In the genomic region with DNA sequence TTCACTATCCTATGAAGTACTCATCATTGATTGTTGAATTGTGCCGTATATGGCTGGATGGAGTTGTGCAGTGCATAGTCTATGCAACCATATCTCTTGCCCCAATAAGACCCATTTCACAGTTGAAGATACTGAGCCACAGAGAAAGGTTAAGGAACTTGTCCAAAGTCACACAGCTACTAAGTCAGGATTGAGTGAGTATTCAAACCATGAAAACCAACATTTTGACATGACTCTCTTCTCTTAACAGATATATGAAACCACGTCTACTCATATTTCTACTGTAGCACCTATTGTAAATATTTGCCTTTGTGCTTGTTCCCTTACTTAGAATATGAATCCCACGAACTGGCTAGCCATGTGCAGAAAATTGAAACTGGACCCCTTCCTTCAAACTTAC, we compare ENCODE assay signal across 24 cellular contexts. TPM values are rescaled to one million over a fixed set of nuclear protein-coding genes. Genes with fewer than 3 reads are reported as not detected.
DNase-seq lines count a peak whose midpoint lies in the region; ATAC-seq and TF ChIP-seq lines count a peak whose summit lies in the region.
"Had no signal": no experiment of that assay in that cellular context is flagged by ENCODE, and none has a peak within 500 bp of the region (broad histone marks: within the 10 kb centered on the region; RNA-seq: fewer than 3 reads in every experiment).

No MANE protein-coding gene starts in this region.

- no peak for TF ChIP-seq CTCF in glutamatergic neuron (IDR thresholded peaks at IDR 0.05; ENCODE audit: partially characterized antibody, unreplicated experiment)

- CTCF ChIA-PET in activated naive CD4-positive, alpha-beta T cell treated with anti-CD3 and anti-CD28 coated beads, Interleukin-2, amount 10 ng/mL, durations not matched to agents 7 days and 5 days (lab: Charles Lee), result no interaction called here

- H3K27me3 Mint-ChIP-seq in activated naive CD4-positive, alpha-beta T cell treated with anti-CD3 and anti-CD28 coated beads, Interleukin-2, amount 10 ng/mL, durations not matched to agents 7 days and 5 days, result no peaks in the 10 kb centered on the region
- H3K27me3 Mint-ChIP-seq in T-helper 2 cell treated with Interferon-gamma antibody and Interleukin-4, amounts not matched to agents 5 μg/mL and 100 μg/mL, for 36 hours (ENCODE audit: low read depth), result no peaks in the 10 kb centered on the region
- H3K27me3 Mint-ChIP-seq in stimulated activated naive CD8-positive, alpha-beta T cell treated with anti-CD3 and anti-CD28 coated beads, Interleukin-15, Interleukin-2, amounts not matched to agents 100 ng/mL and 50 ng/mL, for 24 hours, result no peaks in the 10 kb centered on the region
- H3K27me3 Mint-ChIP-seq in glutamatergic neuron (ENCODE audit: unreplicated experiment), result no peaks in the 10 kb centered on the region
- H3K27me3 Mint-ChIP-seq: activated B cell treated with CpG ODN at 0.5 μM for 24 hours had no signal

- H3K9me3 Mint-ChIP-seq in activated naive CD4-positive, alpha-beta T cell treated with anti-CD3 and anti-CD28 coated beads, Interleukin-2, amount 50 U/mL, for 72 hours, result peaks cover 9 to 10% of the 10 kb centered on the region in 2 donors
- H3K9me3 Mint-ChIP-seq in activated naive CD4-positive, alpha-beta T cell treated with anti-CD3 and anti-CD28 coated beads, Interleukin-2, amount 10 ng/mL, durations not matched to agents 7 days and 5 days, result peaks cover 5% of the 10 kb centered on the region
- H3K9me3 Mint-ChIP-seq in T-helper 2 cell treated with Interferon-gamma antibody and Interleukin-4, amounts not matched to agents 5 μg/mL and 100 μg/mL, for 36 hours, result peaks cover 16% of the 10 kb centered on the region
- no peaks in the 10 kb centered on the region for H3K9me3 Mint-ChIP-seq in stimulated activated naive CD8-positive, alpha-beta T cell treated with anti-CD3 and anti-CD28 coated beads, Interleukin-15, Interleukin-2, amounts not matched to agents 100 ng/mL and 50 ng/mL, for 24 hours
- H3K9me3 Mint-ChIP-seq in glutamatergic neuron (ENCODE audit: unreplicated experiment), result peaks cover 2% of the 10 kb centered on the region

- DNase-seq in NCI-H2107 treated with DMSO at 0.1 percent for 48 hours (lab: John Stamatoyannopoulos, UW; ENCODE audit: unreplicated experiment) (peak; percentile 52), NCI-H2107 (lab: John Stamatoyannopoulos, UW) (no peak), glutamatergic neuron (no peak)
- no peak for DNase-seq in activated naive CD4-positive, alpha-beta T cell treated with anti-CD3 and anti-CD28 coated beads, Interleukin-2, amount 50 U/mL, for 72 hours (ENCODE audit: low spot score in 2 of 2)
- DNase-seq in activated naive CD4-positive, alpha-beta T cell treated with anti-CD3 and anti-CD28 coated beads, Interleukin-2, amount 10 ng/mL, durations not matched to agents 7 days and 5 days, result no peak
- DNase-seq in T-helper 2 cell treated with Interferon-gamma antibody and Interleukin-4, amounts not matched to agents 5 μg/mL and 100 μg/mL, for 36 hours (ENCODE audit: low spot score), result no peak
- DNase-seq: activated B cell treated with CpG ODN at 0.5 μM for 24 hours; body of pancreas; dermis blood vessel endothelial cell; hippocampal formation; left colon; mammary epithelial cell; NCI-H1092 treated with DMSO at 0.1 percent for 48 hours; NCI-H1930; NCI-H345; NCI-H748 treated with DMSO at 0.1 percent for 48 hours; posterior cingulate gyrus; SJCRH30; stimulated activated CD4-positive, alpha-beta T cell treated with anti-CD3 and anti-CD28 coated beads, Interleukin-15, amount 100 ng/mL, for 24 hours; stomach; thyroid gland had no signal

- ATAC-seq in activated naive CD4-positive, alpha-beta T cell treated with anti-CD3 and anti-CD28 coated beads, Interleukin-2, amount 50 U/mL, for 72 hours, result peak; percentile 72 to 74
- no peak for ATAC-seq in GM21528 (IDR thresholded peaks at IDR 0.05; ENCODE audit: low FRiP score, unreplicated experiment)
- ATAC-seq: body of pancreas, left colon had no signal

- peak overlapping the region; percentile 29 to 58 for H3K27ac Mint-ChIP-seq in activated naive CD4-positive, alpha-beta T cell treated with anti-CD3 and anti-CD28 coated beads, Interleukin-2, amount 50 U/mL, for 72 hours
- no peak overlapping the region for H3K27ac Mint-ChIP-seq in activated naive CD4-positive, alpha-beta T cell treated with anti-CD3 and anti-CD28 coated beads, Interleukin-2, amount 10 ng/mL, durations not matched to agents 7 days and 5 days
- no peak overlapping the region for H3K27ac Mint-ChIP-seq in T-helper 2 cell treated with Interferon-gamma antibody and Interleukin-4, amounts not matched to agents 5 μg/mL and 100 μg/mL, for 36 hours
- H3K27ac Mint-ChIP-seq in stimulated activated naive CD8-positive, alpha-beta T cell treated with anti-CD3 and anti-CD28 coated beads, Interleukin-15, Interleukin-2, amounts not matched to agents 100 ng/mL and 50 ng/mL, for 24 hours, result peak overlapping the region; percentile 59
- H3K27ac Mint-ChIP-seq in glutamatergic neuron (ENCODE audit: unreplicated experiment), result no peak overlapping the region
- H3K27ac Mint-ChIP-seq: activated B cell treated with CpG ODN at 0.5 μM for 24 hours, neural progenitor cell had no signal

- H3K4me3 Mint-ChIP-seq in activated naive CD4-positive, alpha-beta T cell treated with anti-CD3 and anti-CD28 coated beads, Interleukin-2, amount 10 ng/mL, durations not matched to agents 7 days and 5 days, result no peak overlapping the region
- peak overlapping the region; percentile 32 for H3K4me3 Mint-ChIP-seq in T-helper 2 cell treated with Interferon-gamma antibody and Interleukin-4, amounts not matched to agents 5 μg/mL and 100 μg/mL, for 36 hours
- H3K4me3 Mint-ChIP-seq in stimulated activated naive CD8-positive, alpha-beta T cell treated with anti-CD3 and anti-CD28 coated beads, Interleukin-15, Interleukin-2, amounts not matched to agents 100 ng/mL and 50 ng/mL, for 24 hours, result no peak overlapping the region
- H3K4me3 Mint-ChIP-seq in glutamatergic neuron (ENCODE audit: unreplicated experiment), result no peak overlapping the region
- H3K4me3 Mint-ChIP-seq: neural progenitor cell had no signal

- peaks cover 55% of the 10 kb centered on the region for H3K4me1 Mint-ChIP-seq in activated naive CD4-positive, alpha-beta T cell treated with anti-CD3 and anti-CD28 coated beads, Interleukin-2, amount 10 ng/mL, durations not matched to agents 7 days and 5 days
- peaks cover 49% of the 10 kb centered on the region for H3K4me1 Mint-ChIP-seq in T-helper 2 cell treated with Interferon-gamma antibody and Interleukin-4, amounts not matched to agents 5 μg/mL and 100 μg/mL, for 36 hours (ENCODE audit: low read depth)
- H3K4me1 Mint-ChIP-seq in stimulated activated naive CD8-positive, alpha-beta T cell treated with anti-CD3 and anti-CD28 coated beads, Interleukin-15, Interleukin-2, amounts not matched to agents 100 ng/mL and 50 ng/mL, for 24 hours (ENCODE audit: low read depth), result peaks cover 94% of the 10 kb centered on the region
- no peaks in the 10 kb centered on the region for H3K4me1 Mint-ChIP-seq in glutamatergic neuron (ENCODE audit: low read depth, unreplicated experiment)

- peaks cover 13 to 39% of the 10 kb centered on the region in 2 donors for H3K36me3 Mint-ChIP-seq in activated naive CD4-positive, alpha-beta T cell treated with anti-CD3 and anti-CD28 coated beads, Interleukin-2, amount 50 U/mL, for 72 hours
- H3K36me3 Mint-ChIP-seq in activated naive CD4-positive, alpha-beta T cell treated with anti-CD3 and anti-CD28 coated beads, Interleukin-2, amount 10 ng/mL, durations not matched to agents 7 days and 5 days, result peaks cover 49% of the 10 kb centered on the region
- peaks cover 22% of the 10 kb centered on the region for H3K36me3 Mint-ChIP-seq in T-helper 2 cell treated with Interferon-gamma antibody and Interleukin-4, amounts not matched to agents 5 μg/mL and 100 μg/mL, for 36 hours (ENCODE audit: low read depth)
- H3K36me3 Mint-ChIP-seq in stimulated activated naive CD8-positive, alpha-beta T cell treated with anti-CD3 and anti-CD28 coated beads, Interleukin-15, Interleukin-2, amounts not matched to agents 100 ng/mL and 50 ng/mL, for 24 hours (ENCODE audit: low read depth), result peaks cover 33% of the 10 kb centered on the region
- no peaks in the 10 kb centered on the region for H3K36me3 Mint-ChIP-seq in glutamatergic neuron (ENCODE audit: unreplicated experiment)

RNA-seq across cellular contexts. Expression of gene MAML2, which starts 58.1 kb away (rescaled TPM):
- total RNA-seq in activated naive CD4-positive, alpha-beta T cell treated with anti-CD3 and anti-CD28 coated beads, Interleukin-2, amount 50 U/mL, for 72 hours, result 10 to 100 TPM; 26.5 to 27.9 TPM
- 2.1 TPM for total RNA-seq in glutamatergic neuron (ENCODE audit: unreplicated experiment)

Comparison
In these comparisons a context has a peak if more than half of its experiments do, and no peak if none do; other contexts are left out.
1. H3K27ac Mint-ChIP-seq: peak in activated naive CD4-positive, alpha-beta T cell treated with anti-CD3 and anti-CD28 coated beads, Interleukin-2, amount 50 U/mL, for 72 hours (2 of 2) and stimulated activated naive CD8-positive, alpha-beta T cell treated with anti-CD3 and anti-CD28 coated beads, Interleukin-15, Interleukin-2, amounts not matched to agents 100 ng/mL and 50 ng/mL, for 24 hours (single experiment); none in activated naive CD4-positive, alpha-beta T cell treated with anti-CD3 and anti-CD28 coated beads, Interleukin-2, amount 10 ng/mL, durations not matched to agents 7 days and 5 days (single experiment), T-helper 2 cell treated with Interferon-gamma antibody and Interleukin-4, amounts not matched to agents 5 μg/mL and 100 μg/mL, for 36 hours (single experiment) and glutamatergic neuron (single experiment).